In the genomic region with DNA sequence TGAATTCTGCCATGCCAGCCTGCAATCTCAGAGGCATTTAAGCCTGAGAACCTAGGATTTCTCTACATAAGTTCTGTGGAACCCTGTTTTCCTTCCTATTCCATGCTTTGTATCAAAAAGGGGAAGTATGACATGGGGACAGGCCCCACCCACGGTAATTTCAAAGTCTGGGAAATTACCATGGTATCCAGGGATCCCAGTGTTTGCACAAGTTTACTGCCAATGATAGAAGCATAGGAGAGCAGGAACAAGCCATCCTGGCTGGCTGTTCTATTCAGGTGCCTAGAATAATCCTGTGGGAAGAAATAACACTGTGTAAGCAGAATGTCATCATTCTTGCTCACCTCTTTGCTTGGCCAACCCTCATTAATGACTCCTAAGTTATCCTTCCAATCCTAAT, we compare ENCODE assay signal across 21 cellular contexts. TPM values are rescaled to one million over a fixed set of nuclear protein-coding genes. Genes with fewer than 3 reads are reported as not detected.
DNase-seq lines count a peak whose midpoint lies in the region; ATAC-seq and TF ChIP-seq lines count a peak whose summit lies in the region.
"Had no signal": no experiment of that assay in that cellular context is flagged by ENCODE, and none has a peak within 500 bp of the region (broad histone marks: within the 10 kb centered on the region; RNA-seq: fewer than 3 reads in every experiment).

No MANE protein-coding gene starts in this region.

- POLR2A ChIA-PET in HEK293T (lab: Yijun Ruan, JAX) = no interaction called here

- H3K4me1 Mint-ChIP-seq in CD14-positive monocyte = peaks cover 19% of the 10 kb centered on the region
- peaks cover 29% of the 10 kb centered on the region for H3K4me1 Mint-ChIP-seq in activated CD4-positive, alpha-beta T cell treated with anti-CD3 and anti-CD28 coated beads, Interleukin-2, amount 10 ng/mL, durations not matched to agents 24 days and 14 days
- H3K4me1 Mint-ChIP-seq: CD4-positive, alpha-beta memory T cell had no signal

- peak overlapping the region in 1 of 2 donors; percentile 19 for H3K4me3 Mint-ChIP-seq in CD14-positive monocyte
- no peak overlapping the region for H3K4me3 Mint-ChIP-seq in activated CD4-positive, alpha-beta T cell treated with anti-CD3 and anti-CD28 coated beads, Interleukin-2, amount 10 ng/mL, durations not matched to agents 24 days and 14 days
- H3K4me3 Mint-ChIP-seq: CD4-positive, alpha-beta memory T cell; H9 had no signal

- peaks cover 1 to 15% (median 5%) of the 10 kb centered on the region in 3 donors for H3K27me3 Mint-ChIP-seq in CD14-positive monocyte (ENCODE audit: low read depth in 3 of 3)
- peaks cover 9% of the 10 kb centered on the region for H3K27me3 Mint-ChIP-seq in activated CD4-positive, alpha-beta T cell treated with anti-CD3 and anti-CD28 coated beads, Interleukin-2, amount 10 ng/mL, durations not matched to agents 24 days and 14 days

- no peak overlapping the region for H3K4me3 ChIP-seq in colonic mucosa
- H3K4me3 ChIP-seq in lower lobe of right lung = no peak overlapping the region
- H3K4me3 ChIP-seq: SJSA1 had no signal

- ATAC-seq in lower lobe of right lung (peak; percentile 34 to 41), HG03342 (IDR thresholded peaks at IDR 0.05; ENCODE audit: unreplicated experiment) (no peak), HG02970 (IDR thresholded peaks at IDR 0.05; ENCODE audit: low FRiP score, unreplicated experiment) (no peak)

- H3K27ac Mint-ChIP-seq in CD14-positive monocyte = peak overlapping the region in 5 of 7 donors; percentile 26 to 79 (median 72)
- H3K27ac Mint-ChIP-seq in activated CD4-positive, alpha-beta T cell treated with anti-CD3 and anti-CD28 coated beads, Interleukin-2, amount 10 ng/mL, durations not matched to agents 24 days and 14 days = no peak overlapping the region
- H3K27ac Mint-ChIP-seq: CD4-positive, alpha-beta memory T cell; H9 had no signal

- H3K4me1 ChIP-seq in colonic mucosa (peaks cover 7% of the 10 kb centered on the region), lower lobe of right lung (no peaks in the 10 kb centered on the region)
- H3K4me1 ChIP-seq: Caco-2, SJSA1 had no signal

- CTCF ChIA-PET in HEK293T (lab: Yijun Ruan, JAX) = no interaction called here

- H3K9me3 ChIP-seq in colonic mucosa = no peaks in the 10 kb centered on the region
- no peaks in the 10 kb centered on the region for H3K9me3 ChIP-seq in lower lobe of right lung
- H3K9me3 ChIP-seq: Caco-2, SJSA1 had no signal

- H3K27ac ChIP-seq in colonic mucosa (peak overlapping the region; percentile 63), lower lobe of right lung (peak overlapping the region; percentile 24)
- H3K27ac ChIP-seq: KMS-11, SJSA1 had no signal

- H3K9me3 Mint-ChIP-seq in CD14-positive monocyte = peaks cover 0 to 4% (median 0%) of the 10 kb centered on the region in 7 donors
- H3K9me3 Mint-ChIP-seq in activated CD4-positive, alpha-beta T cell treated with anti-CD3 and anti-CD28 coated beads, Interleukin-2, amount 10 ng/mL, durations not matched to agents 24 days and 14 days = peaks cover 22% of the 10 kb centered on the region
- H3K9me3 Mint-ChIP-seq: H9 had no signal

- H3K36me3 ChIP-seq in colonic mucosa (no peaks in the 10 kb centered on the region), lower lobe of right lung (no peaks in the 10 kb centered on the region)
- H3K36me3 ChIP-seq: SJSA1 had no signal

- TF ChIP-seq CTCF in CD14-positive monocyte (IDR thresholded peaks at IDR 0.05) = no peak
- no peak for TF ChIP-seq CTCF in colonic mucosa (IDR thresholded peaks at IDR 0.05)
- no peak for TF ChIP-seq CTCF in lower lobe of right lung (IDR thresholded peaks at IDR 0.05)

- no peaks in the 10 kb centered on the region for H3K27me3 ChIP-seq in colonic mucosa
- H3K27me3 ChIP-seq in lower lobe of right lung (ENCODE audit: low read depth) = no peaks in the 10 kb centered on the region
- H3K27me3 ChIP-seq: SJSA1 had no signal

- intact Hi-C loops in CD14-positive monocyte (cut with micrococcal nuclease) = no loop called here
- intact Hi-C loops in colonic mucosa (cut with DNase I) = no loop called here
- intact Hi-C loops in lower lobe of right lung (cut with DNase I) = no loop called here
- intact Hi-C loops in activated CD4-positive, alpha-beta T cell treated with anti-CD3 and anti-CD28 coated beads, Interleukin-2, amount 10 ng/mL, durations not matched to agents 24 days and 14 days (cut with micrococcal nuclease) = no loop called here

- peak overlapping the region in 1 of 2 donors; percentile 52 for H3K9ac ChIP-seq in colonic mucosa (ENCODE audit: low read depth in 2 of 2, low read length in 2 of 2)
- H3K9ac ChIP-seq: KMS-11 had no signal

- no peak for DNase-seq in CD14-positive monocyte (ENCODE audit: low spot score)
- peak; percentile 2 for DNase-seq in MV-4-11 (lab: John Stamatoyannopoulos, UW)
- DNase-seq in colonic mucosa = peak; percentile 84
- DNase-seq in lower lobe of right lung = no peak
- no peak for DNase-seq in HEK293T (ENCODE audit: extremely low spot score)
- DNase-seq in activated CD4-positive, alpha-beta T cell treated with anti-CD3 and anti-CD28 coated beads, Interleukin-2, amount 10 ng/mL, durations not matched to agents 24 days and 14 days = no peak
- DNase-seq: Caco-2; CD4-positive, alpha-beta memory T cell; DMS153; H9; NCI-H1105 treated with DMSO at 0.1 percent for 48 hours; NCI-H2081; NCI-H2171; NCI-H345; NCI-H524; NCI-H774; NK-92 treated with Interleukin-12 subunit alpha and Interleukin-12 subunit beta, amount 100 ng/mL, for 24 hours had no signal

- no peaks in the 10 kb centered on the region for H3K36me3 Mint-ChIP-seq in CD14-positive monocyte
- no peaks in the 10 kb centered on the region for H3K36me3 Mint-ChIP-seq in activated CD4-positive, alpha-beta T cell treated with anti-CD3 and anti-CD28 coated beads, Interleukin-2, amount 10 ng/mL, durations not matched to agents 24 days and 14 days (ENCODE audit: low read depth)
- H3K36me3 Mint-ChIP-seq: CD4-positive, alpha-beta memory T cell had no signal

TF ChIP-seq in HEK293T, 16 proteins besides CTCF, POLR2A, EP300 and RAD21:
- TF ChIP-seq LEF1 (IDR thresholded peaks at IDR 0.05; ENCODE audit: borderline replicate concordance) = no peak
- no peak for TF ChIP-seq HDGF (IDR thresholded peaks at IDR 0.05; ENCODE audit: borderline replicate concordance)
- no peak for TF ChIP-seq SP1 (IDR thresholded peaks at IDR 0.05)

RNA-seq across cellular contexts. Expression of a gene that starts 53.8 kb away (rescaled TPM):
- polyA plus RNA-seq in CD14-positive monocyte = under 1 TPM; 0.63 to 0.72 TPM
- 100 to 1,000 TPM; 378 to 678 TPM for total RNA-seq in colonic mucosa
- 173 TPM for total RNA-seq in lower lobe of right lung
- total RNA-seq in activated CD4-positive, alpha-beta T cell treated with anti-CD3 and anti-CD28 coated beads, Interleukin-2, amount 10 ng/mL, durations not matched to agents 24 days and 14 days = 12.5 and 15.3 TPM in 2 replicates

Comparison
In these comparisons a context has a peak if more than half of its experiments do, and no peak if none do; other contexts are left out.
1. DNase-seq: peak in MV-4-11 (single experiment) and colonic mucosa (single experiment); none in CD14-positive monocyte (single experiment), lower lobe of right lung (single experiment), HEK293T (single experiment) and activated CD4-positive, alpha-beta T cell treated with anti-CD3 and anti-CD28 coated beads, Interleukin-2, amount 10 ng/mL, durations not matched to agents 24 days and 14 days (single experiment).
2. ATAC-seq: peak in lower lobe of right lung (2 of 2); none in HG03342 (single experiment) and HG02970 (single experiment).
3. RNA of a gene that starts 53.8 kb away (total RNA-seq): 378 to 678 TPM in colonic mucosa and 173 TPM in lower lobe of right lung (single experiment); 12.5 to 15.3 TPM in activated CD4-positive, alpha-beta T cell treated with anti-CD3 and anti-CD28 coated beads, Interleukin-2, amount 10 ng/mL, durations not matched to agents 24 days and 14 days; every median in the first group is over 10 times any median in the second.